ENCODE assay signal across 19 cellular contexts in genomic region chr5:174311121-174311520, GRCh38.
DNase-seq lines count a peak whose midpoint lies in the region; ATAC-seq and TF ChIP-seq lines count a peak whose summit lies in the region.
"Had no signal": no experiment of that assay in that cellular context is flagged by ENCODE, and none has a peak within 500 bp of the region (broad histone marks: within the 10 kb centered on the region; RNA-seq: fewer than 3 reads in every experiment).

No MANE protein-coding gene starts in this region.

- peak overlapping the region; percentile 99 for H2AFZ ChIP-seq in neuronal stem cell (ENCODE audit: low read length)
- H2AFZ ChIP-seq: PC-9 had no signal

- H4K91ac ChIP-seq in neuronal stem cell (ENCODE audit: low read depth, low read length, poor library complexity) = no peak overlapping the region

- H2BK120ac ChIP-seq in neuronal stem cell (ENCODE audit: low read depth, low read length) = no peak overlapping the region

- H3K18ac ChIP-seq in neuronal stem cell (ENCODE audit: low read length) = peak overlapping the region; percentile 93

- H3K9ac ChIP-seq in HUES6 (ENCODE audit: low read length) (no peak overlapping the region), neuronal stem cell (ENCODE audit: low read depth, low read length, poor library complexity) (peak overlapping the region; percentile 63)

- ATAC-seq in psoas muscle = no peak

- H3K36me3 ChIP-seq in HUES6 (ENCODE audit: control insufficient read depth, insufficient read depth, low read length) = no peaks in the 10 kb centered on the region
- H3K36me3 ChIP-seq in neuronal stem cell (replicated peaks in 1 of 2; ENCODE audit: control insufficient read depth in 2 of 2, insufficient read depth in 2 of 2, low read length in 2 of 2) = no peaks in the 10 kb centered on the region
- H3K36me3 ChIP-seq in psoas muscle (ENCODE audit: insufficient read depth in 1 of 2, low read depth in 1 of 2) = no peaks in the 10 kb centered on the region
- H3K36me3 ChIP-seq: esophagus muscularis mucosa, uterus had no signal

- H3K27ac ChIP-seq in HUES6 (ENCODE audit: low read depth, low read length) = no peak overlapping the region
- H3K27ac ChIP-seq in neuronal stem cell (replicated peaks; ENCODE audit: low read length) = no peak overlapping the region
- H3K27ac ChIP-seq in psoas muscle = no peak overlapping the region
- H3K27ac ChIP-seq: esophagus muscularis mucosa, PC-9, uterus had no signal

- H3K4ac ChIP-seq in neuronal stem cell (ENCODE audit: low read length) = no peak overlapping the region

- no peaks in the 10 kb centered on the region for H3K9me3 ChIP-seq in HUES6 (ENCODE audit: control insufficient read depth, insufficient read depth, low read depth, low read length)
- H3K9me3 ChIP-seq in neuronal stem cell (replicated peaks in 1 of 2; ENCODE audit: control insufficient read depth in 2 of 2, insufficient read depth in 1 of 2, low read depth in 1 of 2, low read length in 2 of 2) = no peaks in the 10 kb centered on the region
- no peaks in the 10 kb centered on the region for H3K9me3 ChIP-seq in psoas muscle
- H3K9me3 ChIP-seq: esophagus muscularis mucosa, uterus had no signal

- intact Hi-C loops in psoas muscle (cut with DNase I) = loop anchor here in 1 of 2 donors (1.0 to 10.0 kb wide), 3 partner anchors 266 to 1016 kb away; partner anchors contain the start of gene NSG2

- H3K14ac ChIP-seq in neuronal stem cell (ENCODE audit: low read length) = peak overlapping the region; percentile 59

- H4K8ac ChIP-seq in neuronal stem cell (ENCODE audit: low read depth, low read length) = no peak overlapping the region

- H3K4me3 ChIP-seq in HUES6 (ENCODE audit: low read depth, low read length) = peak overlapping the region; percentile 59
- no peak overlapping the region for H3K4me3 ChIP-seq in neuronal stem cell (ENCODE audit: low read length in 2 of 2)
- no peak overlapping the region for H3K4me3 ChIP-seq in psoas muscle
- H3K4me3 ChIP-seq: PC-9 had no signal

- no peak overlapping the region for H2BK12ac ChIP-seq in neuronal stem cell (ENCODE audit: low read length)

- peak overlapping the region; percentile 68 for H2BK5ac ChIP-seq in neuronal stem cell (ENCODE audit: low read length)

- DNase-seq in NOMO-1 treated with DMSO at 0.1 percent for 48 hours (lab: John Stamatoyannopoulos, UW; ENCODE audit: unreplicated experiment) (peak; percentile 4), NOMO-1 treated with dmso at 0.1 percent for 144 hours (lab: John Stamatoyannopoulos, UW; ENCODE audit: unreplicated experiment) (no peak), ecto neural progenitor cell (ENCODE audit: low spot score) (peak; percentile 47), neuronal stem cell (ENCODE audit: low spot score) (no peak), SW 1271 (lab: John Stamatoyannopoulos, UW) (no peak), psoas muscle (no peak), RKO (ENCODE audit: low spot score) (no peak)
- DNase-seq: 8988T; activated CD4-positive, alpha-beta T cell treated with anti-CD3 and anti-CD28 coated beads for 4 hours; activated CD8-positive, alpha-beta memory T cell treated with anti-CD3 and anti-CD28 coated beads, Interleukin-2, amount 50 U/mL, for 4 hours; Calu3; Kasumi-1; left ventricle myocardium superior; PC-9; small intestine; stimulated activated CD4-positive, alpha-beta T cell treated with anti-CD3 and anti-CD28 coated beads, Interleukin-4, amount 100 ng/mL, for 1 hour; uterus had no signal

- no peak for TF ChIP-seq CTCF in psoas muscle (IDR thresholded peaks at IDR 0.05)

- no CpG with 5 or more reads among the region's 17 CpGs for WGBS in neuronal stem cell (ENCODE audit: extremely low coverage in 2 of 2, insufficient read length in 2 of 2, insufficient replicate concordance in 1 of 2), 2 donors
- 76 to 79% (median 76%) methylated on average over 16 to 17 of the region's 17 CpGs for WGBS in psoas muscle, 3 donors

- peak overlapping the region; percentile 76 for H2AK5ac ChIP-seq in neuronal stem cell (ENCODE audit: low read depth, low read length)

- no peak overlapping the region for H3K23ac ChIP-seq in neuronal stem cell (ENCODE audit: low read depth, low read length, poor library complexity)

- H3K27me3 ChIP-seq in HUES6 (ENCODE audit: control insufficient read depth, insufficient read depth, low read length) (peaks cover 26% of the 10 kb centered on the region), neuronal stem cell (ENCODE audit: control insufficient read depth in 3 of 3, insufficient read depth in 3 of 3, low read depth in 1 of 3, low read length in 3 of 3) (peaks cover 0 to 13% (median 0%) of the 10 kb centered on the region in 3 experiments), psoas muscle (ENCODE audit: insufficient read depth in 3 of 3, low read length in 2 of 3) (peaks cover 0 to 2% (median 0%) of the 10 kb centered on the region in 3 donors)
- H3K27me3 ChIP-seq: uterus had no signal

- no peak overlapping the region for H3K4me2 ChIP-seq in neuronal stem cell (ENCODE audit: insufficient read depth, low read length, poor library complexity, severe bottlenecking)
- H3K4me2 ChIP-seq: PC-9 had no signal

- H2BK15ac ChIP-seq in neuronal stem cell (ENCODE audit: low read length) = peak overlapping the region; percentile 82

- H3K4me1 ChIP-seq in HUES6 (ENCODE audit: control insufficient read depth, insufficient read depth, low read length) = peaks cover 3% of the 10 kb centered on the region; the same call in 1 of the 2 replicates
- peaks cover 0 to 10% of the 10 kb centered on the region in 2 donors for H3K4me1 ChIP-seq in neuronal stem cell (ENCODE audit: control insufficient read depth in 2 of 2, insufficient read depth in 1 of 2, low read depth in 1 of 2, low read length in 2 of 2)
- peaks cover 7% of the 10 kb centered on the region for H3K4me1 ChIP-seq in psoas muscle
- H3K4me1 ChIP-seq: uterus had no signal

- H3K79me1 ChIP-seq in neuronal stem cell (ENCODE audit: low read depth, low read length) = no peaks in the 10 kb centered on the region

Comparison
In these comparisons a context has a peak if more than half of its experiments do, and no peak if none do; other contexts are left out.
1. DNase-seq: peak in NOMO-1 treated with DMSO at 0.1 percent for 48 hours (single experiment) and ecto neural progenitor cell (single experiment); none in NOMO-1 treated with dmso at 0.1 percent for 144 hours (single experiment), neuronal stem cell (single experiment), SW 1271 (0 of 2), psoas muscle (0 of 2) and RKO (single experiment).